In genomic region chr5:58490397-58491072, GRCh38 we compare ENCODE assay signal across 1 cellular context.
TF ChIP-seq lines count a peak whose summit lies in the region.

No MANE protein-coding gene starts in this region.

TF ChIP-seq in GM12878, 131 proteins besides CTCF, POLR2A, EP300 and RAD21:
- TF ChIP-seq, protein P1, sequence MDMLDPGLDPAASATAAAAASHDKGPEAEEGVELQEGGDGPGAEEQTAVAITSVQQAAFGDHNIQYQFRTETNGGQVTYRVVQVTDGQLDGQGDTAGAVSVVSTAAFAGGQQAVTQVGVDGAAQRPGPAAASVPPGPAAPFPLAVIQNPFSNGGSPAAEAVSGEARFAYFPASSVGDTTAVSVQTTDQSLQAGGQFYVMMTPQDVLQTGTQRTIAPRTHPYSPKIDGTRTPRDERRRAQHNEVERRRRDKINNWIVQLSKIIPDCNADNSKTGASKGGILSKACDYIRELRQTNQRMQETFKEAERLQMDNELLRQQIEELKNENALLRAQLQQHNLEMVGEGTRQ (IDR thresholded peaks at IDR 0.05; ENCODE audit: borderline replicate concordance, low read depth, low read length) = no peak
- no peak for TF ChIP-seq SIX5 (IDR thresholded peaks at IDR 0.05; ENCODE audit: low read depth, low read length, severe bottlenecking)
- TF ChIP-seq CREB1 (IDR thresholded peaks at IDR 0.05; ENCODE audit: low read depth) = no peak
- TF ChIP-seq, protein P2, sequence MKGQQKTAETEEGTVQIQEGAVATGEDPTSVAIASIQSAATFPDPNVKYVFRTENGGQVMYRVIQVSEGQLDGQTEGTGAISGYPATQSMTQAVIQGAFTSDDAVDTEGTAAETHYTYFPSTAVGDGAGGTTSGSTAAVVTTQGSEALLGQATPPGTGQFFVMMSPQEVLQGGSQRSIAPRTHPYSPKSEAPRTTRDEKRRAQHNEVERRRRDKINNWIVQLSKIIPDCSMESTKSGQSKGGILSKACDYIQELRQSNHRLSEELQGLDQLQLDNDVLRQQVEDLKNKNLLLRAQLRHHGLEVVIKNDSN (IDR thresholded peaks at IDR 0.05; ENCODE audit: borderline replicate concordance, extremely low read length, insufficient read depth, low read depth, low read length) = no peak
- no peak for TF ChIP-seq POU2F2 (IDR thresholded peaks at IDR 0.05; ENCODE audit: borderline replicate concordance, low read depth, low read length)
- TF ChIP-seq TCF12 (IDR thresholded peaks at IDR 0.05; ENCODE audit: low read depth, low read length) = no peak
- TF ChIP-seq SUZ12 (IDR thresholded peaks at IDR 0.05; ENCODE audit: unreplicated experiment) = no peak
- no peak for TF ChIP-seq CREM (IDR thresholded peaks at IDR 0.05; ENCODE audit: low read depth)
- TF ChIP-seq, protein P3, sequence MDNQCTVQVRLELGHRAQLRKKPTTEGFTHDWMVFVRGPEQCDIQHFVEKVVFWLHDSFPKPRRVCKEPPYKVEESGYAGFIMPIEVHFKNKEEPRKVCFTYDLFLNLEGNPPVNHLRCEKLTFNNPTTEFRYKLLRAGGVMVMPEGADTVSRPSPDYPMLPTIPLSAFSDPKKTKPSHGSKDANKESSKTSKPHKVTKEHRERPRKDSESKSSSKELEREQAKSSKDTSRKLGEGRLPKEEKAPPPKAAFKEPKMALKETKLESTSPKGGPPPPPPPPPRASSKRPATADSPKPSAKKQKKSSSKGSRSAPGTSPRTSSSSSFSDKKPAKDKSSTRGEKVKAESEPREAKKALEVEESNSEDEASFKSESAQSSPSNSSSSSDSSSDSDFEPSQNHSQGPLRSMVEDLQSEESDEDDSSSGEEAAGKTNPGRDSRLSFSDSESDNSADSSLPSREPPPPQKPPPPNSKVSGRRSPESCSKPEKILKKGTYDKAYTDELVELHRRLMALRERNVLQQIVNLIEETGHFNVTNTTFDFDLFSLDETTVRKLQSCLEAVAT (IDR thresholded peaks at IDR 0.05) = no peak
- TF ChIP-seq KAT2A (conservative IDR thresholded peaks at IDR 0.05; ENCODE audit: control insufficient read depth, low read depth, low read length) = no peak
- TF ChIP-seq, protein P4, sequence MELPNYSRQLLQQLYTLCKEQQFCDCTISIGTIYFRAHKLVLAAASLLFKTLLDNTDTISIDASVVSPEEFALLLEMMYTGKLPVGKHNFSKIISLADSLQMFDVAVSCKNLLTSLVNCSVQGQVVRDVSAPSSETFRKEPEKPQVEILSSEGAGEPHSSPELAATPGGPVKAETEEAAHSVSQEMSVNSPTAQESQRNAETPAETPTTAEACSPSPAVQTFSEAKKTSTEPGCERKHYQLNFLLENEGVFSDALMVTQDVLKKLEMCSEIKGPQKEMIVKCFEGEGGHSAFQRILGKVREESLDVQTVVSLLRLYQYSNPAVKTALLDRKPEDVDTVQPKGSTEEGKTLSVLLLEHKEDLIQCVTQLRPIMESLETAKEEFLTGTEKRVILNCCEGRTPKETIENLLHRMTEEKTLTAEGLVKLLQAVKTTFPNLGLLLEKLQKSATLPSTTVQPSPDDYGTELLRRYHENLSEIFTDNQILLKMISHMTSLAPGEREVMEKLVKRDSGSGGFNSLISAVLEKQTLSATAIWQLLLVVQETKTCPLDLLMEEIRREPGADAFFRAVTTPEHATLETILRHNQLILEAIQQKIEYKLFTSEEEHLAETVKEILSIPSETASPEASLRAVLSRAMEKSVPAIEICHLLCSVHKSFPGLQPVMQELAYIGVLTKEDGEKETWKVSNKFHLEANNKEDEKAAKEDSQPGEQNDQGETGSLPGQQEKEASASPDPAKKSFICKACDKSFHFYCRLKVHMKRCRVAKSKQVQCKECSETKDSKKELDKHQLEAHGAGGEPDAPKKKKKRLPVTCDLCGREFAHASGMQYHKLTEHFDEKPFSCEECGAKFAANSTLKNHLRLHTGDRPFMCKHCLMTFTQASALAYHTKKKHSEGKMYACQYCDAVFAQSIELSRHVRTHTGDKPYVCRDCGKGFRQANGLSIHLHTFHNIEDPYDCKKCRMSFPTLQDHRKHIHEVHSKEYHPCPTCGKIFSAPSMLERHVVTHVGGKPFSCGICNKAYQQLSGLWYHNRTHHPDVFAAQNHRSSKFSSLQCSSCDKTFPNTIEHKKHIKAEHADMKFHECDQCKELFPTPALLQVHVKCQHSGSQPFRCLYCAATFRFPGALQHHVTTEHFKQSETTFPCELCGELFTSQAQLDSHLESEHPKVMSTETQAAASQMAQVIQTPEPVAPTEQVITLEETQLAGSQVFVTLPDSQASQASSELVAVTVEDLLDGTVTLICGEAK (IDR thresholded peaks at IDR 0.05; ENCODE audit: borderline replicate concordance) = no peak
- no peak for TF ChIP-seq TCF3 (IDR thresholded peaks at IDR 0.05; ENCODE audit: borderline replicate concordance, insufficient read depth, low read depth, low read length)
- no peak for TF ChIP-seq GABPA (IDR thresholded peaks at IDR 0.05; ENCODE audit: low read depth)
- no peak for TF ChIP-seq CHD2 (IDR thresholded peaks at IDR 0.05; ENCODE audit: borderline replicate concordance, low read depth, low read length)
- TF ChIP-seq ATF3 (IDR thresholded peaks at IDR 0.05; ENCODE audit: borderline replicate concordance, extremely low read depth, low read depth, low read length) = no peak
